In genomic region chr3:176190755-176191154, GRCh38 we compare ENCODE assay signal across 18 cellular contexts.
A peak's percentile ranks its signal among the peaks of the same experiment; 100 is the strongest.
DNase-seq lines count a peak whose midpoint lies in the region; FAIRE-seq and TF ChIP-seq lines count a peak whose summit lies in the region.
"Had no signal": no experiment of that assay in that cellular context is flagged by ENCODE, and none has a peak within 500 bp of the region (broad histone marks: within the 10 kb centered on the region; RNA-seq: fewer than 3 reads in every experiment).

No MANE protein-coding gene starts in this region.

- H3K27me3 Mint-ChIP-seq in neural progenitor cell (ENCODE audit: insufficient read depth, low read depth) = no peaks in the 10 kb centered on the region
- H3K27me3 Mint-ChIP-seq: CD8-positive, alpha-beta memory T cell had no signal

- TF ChIP-seq CTCF in H1 (IDR thresholded peaks at IDR 0.05; ENCODE audit: control extremely low read depth in 1 of 3, insufficient read depth in 1 of 3, low read depth in 1 of 3, low read length in 3 of 3) = no peak
- no peak for TF ChIP-seq CTCF in neural progenitor cell (IDR thresholded peaks at IDR 0.05)

- H3K4ac ChIP-seq in H1 (replicated peaks; ENCODE audit: insufficient read length, low read depth, low read length) = no peak overlapping the region

- H3K56ac ChIP-seq in H1 (replicated peaks; ENCODE audit: insufficient read length, low read depth, low read length) = no peak overlapping the region

- H3F3A ChIP-seq in neural progenitor cell (ENCODE audit: low read depth) = no peaks in the 10 kb centered on the region

- H2BK15ac ChIP-seq in H1 (ENCODE audit: low read length) = no peak overlapping the region

- H3K27ac ChIP-seq in H1 (ENCODE audit: low read depth, low read length) (no peak overlapping the region), neural progenitor cell (no peak overlapping the region)

- H4K20me1 ChIP-seq in H1 (replicated peaks in 1 of 2; ENCODE audit: control insufficient read depth in 1 of 2, insufficient read depth in 2 of 2, low read length in 2 of 2) (no peaks in the 10 kb centered on the region), neural progenitor cell (ENCODE audit: low read depth) (no peaks in the 10 kb centered on the region)

- H3K9ac ChIP-seq in H1 (replicated peaks in 1 of 4; ENCODE audit: extremely low read depth in 1 of 4, low read depth in 3 of 4, low read length in 3 of 4) (no peak overlapping the region), neural progenitor cell (no peak overlapping the region)

- no peak overlapping the region for H3K23ac ChIP-seq in H1 (ENCODE audit: insufficient read length)

- H2AFZ ChIP-seq in H1 (ENCODE audit: low read length) (peak overlapping the region; percentile 73; the same call in 1 of the 2 replicates), neural progenitor cell (replicated peaks) (no peak overlapping the region)
- H2AFZ ChIP-seq: GM23338 had no signal

- CTCF ChIA-PET in H1 (lab: Charles Lee; ENCODE audit: partially characterized antibody) = interaction anchor here (1.2 kb wide), 1 partner anchor 14 kb away, joined by 4 read pairs; no protein-coding TSS in a partner anchor

- peak; percentile 88 for DNase-seq in G401 (ENCODE audit: low spot score)
- DNase-seq in NCI-H2171 (lab: John Stamatoyannopoulos, UW) = peak; percentile 85
- DNase-seq in NCI-H82 treated with DMSO at 0.1 percent for 48 hours (lab: John Stamatoyannopoulos, UW; ENCODE audit: unreplicated experiment) = peak; percentile 98
- no peak for DNase-seq in H1 (ENCODE audit: low read depth in 1 of 2, low spot score in 2 of 2)
- DNase-seq in DMS53 treated with DMSO at 0.1 percent for 48 hours (lab: John Stamatoyannopoulos, UW; ENCODE audit: unreplicated experiment) = no peak
- DNase-seq in neural progenitor cell (ENCODE audit: low spot score) = no peak
- no peak for DNase-seq in NCI-H1105 treated with DMSO at 0.1 percent for 48 hours (lab: John Stamatoyannopoulos, UW)
- DNase-seq: CD8-positive, alpha-beta memory T cell; GF-D8; MM.1S; NCI-H1417 treated with DMSO at 0.1 percent for 48 hours; NCI-H2029; NCI-H2227 treated with DMSO at 0.1 percent for 48 hours; NCI-H526 treated with DMSO at 0.1 percent for 48 hours; SHP77; T-helper 1 cell; T1000 had no signal

- no peak for TF ChIP-seq POLR2A in H1 (IDR thresholded peaks at IDR 0.05; ENCODE audit: control extremely low read depth in 1 of 2, low read depth in 2 of 2, low read length in 2 of 2)

- H3K4me3 Mint-ChIP-seq in neural progenitor cell = no peak overlapping the region
- H3K4me3 Mint-ChIP-seq: CD8-positive, alpha-beta memory T cell; GM23338 had no signal

- H2BK20ac ChIP-seq in H1 (ENCODE audit: low read length) = no peak overlapping the region

- no peak overlapping the region for H2AK5ac ChIP-seq in H1 (ENCODE audit: low read depth, low read length)

- H2BK5ac ChIP-seq in H1 (ENCODE audit: low read depth, low read length) = no peak overlapping the region

- no peaks in the 10 kb centered on the region for H3K79me2 ChIP-seq in H1 (ENCODE audit: control insufficient read depth in 1 of 2, insufficient read depth in 2 of 2, low read length in 2 of 2)
- no peaks in the 10 kb centered on the region for H3K79me2 ChIP-seq in neural progenitor cell (ENCODE audit: low read depth)

- no peak overlapping the region for H4K8ac ChIP-seq in H1 (ENCODE audit: extremely low read depth, insufficient read depth, low read length)

- H3K4me1 Mint-ChIP-seq in neural progenitor cell = peaks cover 5% of the 10 kb centered on the region
- H3K4me1 Mint-ChIP-seq: CD8-positive, alpha-beta memory T cell had no signal

- H2BK120ac ChIP-seq in H1 (replicated peaks; ENCODE audit: low read depth, low read length) = no peak overlapping the region

- no peaks in the 10 kb centered on the region for H3K36me3 Mint-ChIP-seq in neural progenitor cell
- H3K36me3 Mint-ChIP-seq: CD8-positive, alpha-beta memory T cell had no signal

- no peak for TF ChIP-seq RAD21 in H1 (IDR thresholded peaks at IDR 0.05 in 1 of 2, conservative IDR thresholded peaks at IDR 0.05 in 1 of 2; ENCODE audit: low read depth in 2 of 2, low read length in 2 of 2)

- no peak overlapping the region for H3K18ac ChIP-seq in H1 (ENCODE audit: extremely low read depth, low read length)

- H4K91ac ChIP-seq in H1 (replicated peaks; ENCODE audit: insufficient read length, low read length) = no peak overlapping the region

- H3K36me3 ChIP-seq in H1 (ENCODE audit: control insufficient read depth in 2 of 4, insufficient read depth in 4 of 4, low read length in 3 of 4) = no peaks in the 10 kb centered on the region
- H3K36me3 ChIP-seq in neural progenitor cell = no peaks in the 10 kb centered on the region

- H3K23me2 ChIP-seq in H1 (ENCODE audit: low read depth, low read length) = no peaks in the 10 kb centered on the region

- H3K27ac Mint-ChIP-seq in neural progenitor cell = no peak overlapping the region
- H3K27ac Mint-ChIP-seq: CD8-positive, alpha-beta memory T cell; GM23338 had no signal

- H4K5ac ChIP-seq in H1 (ENCODE audit: insufficient read length, low read depth, low read length) = no peak overlapping the region

- POLR2A ChIA-PET in H1 (lab: Charles Lee; ENCODE audit: partially characterized antibody) = no interaction called here

- H3K4me3 ChIP-seq in H1 (ENCODE audit: extremely low read depth in 1 of 4, insufficient read depth in 2 of 4, low read depth in 3 of 4, low read length in 4 of 4) (no peak overlapping the region), neural progenitor cell (no peak overlapping the region)
- H3K4me3 ChIP-seq: GM23338 had no signal

- no peaks in the 10 kb centered on the region for H3K79me1 ChIP-seq in H1 (ENCODE audit: low read depth, low read length)

- H3K14ac ChIP-seq in H1 (ENCODE audit: insufficient read length) = no peak overlapping the region

- H3K4me2 ChIP-seq in H1 (ENCODE audit: insufficient read depth in 1 of 2, low read depth in 2 of 2, low read length in 2 of 2) = no peak overlapping the region
- no peak overlapping the region for H3K4me2 ChIP-seq in neural progenitor cell
- H3K4me2 ChIP-seq: GM23338 had no signal

- H3K4me1 ChIP-seq in H1 (replicated peaks in 1 of 4; ENCODE audit: control insufficient read depth in 3 of 4, insufficient read depth in 4 of 4, low read length in 3 of 4) (no peaks in the 10 kb centered on the region; a peak in 2 of 7 replicates), neural progenitor cell (peaks cover 6% of the 10 kb centered on the region)

- H3K9me3 Mint-ChIP-seq in neural progenitor cell = peaks cover 6% of the 10 kb centered on the region

- H3K27me3 ChIP-seq in H1 (replicated peaks in 1 of 4; ENCODE audit: control insufficient read depth in 3 of 4, extremely low read depth in 1 of 4, insufficient read depth in 3 of 4, low read length in 3 of 4) = no peaks in the 10 kb centered on the region
- no peaks in the 10 kb centered on the region for H3K27me3 ChIP-seq in neural progenitor cell

- H2BK12ac ChIP-seq in H1 (ENCODE audit: low read depth, low read length) = no peak overlapping the region

- FAIRE-seq in H1 (lab: Jason Lieb, UNC) = no peak

- in situ Hi-C loops in G401 (cut with HindIII; ENCODE audit: low sequenced_read_pairs) = no loop called here

- no peaks in the 10 kb centered on the region for H3K9me3 ChIP-seq in H1 (ENCODE audit: insufficient read depth in 2 of 2, low read depth in 1 of 2, low read length in 1 of 2)
- H3K9me3 ChIP-seq in neural progenitor cell (ENCODE audit: low read depth) = no peaks in the 10 kb centered on the region

- TF ChIP-seq EP300 in H1 (IDR thresholded peaks at IDR 0.05; ENCODE audit: borderline replicate concordance in 1 of 2, low read depth in 2 of 2, low read length in 2 of 2) = no peak

TF ChIP-seq in H1, 55 proteins besides CTCF, POLR2A, EP300 and RAD21:
- no peak for TF ChIP-seq RFX5 (IDR thresholded peaks at IDR 0.05; ENCODE audit: borderline replicate concordance, low read depth, low read length)
- TF ChIP-seq SIRT6 (IDR thresholded peaks at IDR 0.05; ENCODE audit: low read length) = no peak
- TF ChIP-seq NRF1 (IDR thresholded peaks at IDR 0.05; ENCODE audit: low read depth, low read length) = no peak
- no peak for TF ChIP-seq TAF1 (IDR thresholded peaks at IDR 0.05; ENCODE audit: low read depth, low read length)
- TF ChIP-seq RNF2 (IDR thresholded peaks at IDR 0.05; ENCODE audit: borderline replicate concordance, low read depth, low read length, missing control alignments, poor library complexity, severe bottlenecking) = no peak
- TF ChIP-seq POU5F1 (IDR thresholded peaks at IDR 0.05; ENCODE audit: low read depth, low read length) = no peak
- no peak for TF ChIP-seq RXRA (IDR thresholded peaks at IDR 0.05; ENCODE audit: insufficient read depth, low read depth, low read length)
- TF ChIP-seq SIN3A (conservative IDR thresholded peaks at IDR 0.05 in 1 of 2, IDR thresholded peaks at IDR 0.05 in 1 of 2; ENCODE audit: low read depth in 1 of 2, low read length in 2 of 2) = no peak
- TF ChIP-seq SAP30 (IDR thresholded peaks at IDR 0.05; ENCODE audit: insufficient read depth, insufficient replicate concordance, low read length) = no peak
- TF ChIP-seq CBX8 (IDR thresholded peaks at IDR 0.05; ENCODE audit: borderline replicate concordance, low read depth, low read length) = no peak
- no peak for TF ChIP-seq USF2 (IDR thresholded peaks at IDR 0.05; ENCODE audit: low read length)
- TF ChIP-seq HDAC2 (IDR thresholded peaks at IDR 0.05; ENCODE audit: borderline replicate concordance in 1 of 2, low read depth in 2 of 2, low read length in 2 of 2) = no peak
- no peak for TF ChIP-seq ATF2 (IDR thresholded peaks at IDR 0.05; ENCODE audit: low read length)

Comparison
In these comparisons a context has a peak if more than half of its experiments do, and no peak if none do; other contexts are left out.
1. DNase-seq: peak in G401 (single experiment), NCI-H2171 (single experiment) and NCI-H82 treated with DMSO at 0.1 percent for 48 hours (single experiment); none in H1 (0 of 2), DMS53 treated with DMSO at 0.1 percent for 48 hours (single experiment), neural progenitor cell (single experiment) and NCI-H1105 treated with DMSO at 0.1 percent for 48 hours (single experiment).